1 cellular context compared by ENCODE assay signal in the genomic region with DNA sequence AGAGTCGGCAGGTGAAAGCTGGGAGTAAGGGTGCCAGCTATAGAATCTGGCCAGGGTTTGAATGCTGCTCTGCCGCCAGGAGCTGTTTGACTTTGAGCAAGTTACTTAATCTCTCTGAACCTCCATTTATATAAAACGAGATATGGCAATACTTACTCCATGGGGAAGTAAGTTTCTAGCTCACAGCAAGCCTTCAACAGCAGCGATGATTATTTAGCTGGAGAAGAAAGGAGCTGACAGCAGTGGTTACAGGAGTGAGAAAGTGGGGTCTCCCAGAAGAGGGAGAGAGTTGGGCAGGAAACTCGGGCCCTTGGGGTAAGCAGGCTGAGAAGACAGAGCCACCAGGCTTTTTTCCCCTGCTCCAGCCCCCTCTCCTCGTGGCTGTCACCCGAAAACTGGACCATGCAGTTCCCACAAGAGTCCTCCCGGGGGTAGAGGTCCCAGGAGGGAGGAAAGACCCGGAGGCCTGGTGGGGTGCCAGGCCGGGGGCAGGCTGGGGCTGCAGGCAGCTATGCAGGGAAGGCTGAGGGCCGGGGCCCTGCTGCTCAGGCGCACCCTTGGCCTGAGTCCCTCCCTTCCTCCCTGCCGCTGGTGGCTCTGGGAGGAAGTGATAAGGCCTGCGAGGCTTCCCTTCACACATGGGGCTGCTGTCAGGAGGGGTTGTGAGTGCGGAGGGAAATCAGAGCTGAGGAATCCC.
TF ChIP-seq lines count a peak whose summit lies in the region.

No MANE protein-coding gene starts in this region.

TF ChIP-seq in K562, 482 proteins besides CTCF, POLR2A, EP300 and RAD21 (continued from another document and continues in another):
- TF ChIP-seq, protein P1, sequence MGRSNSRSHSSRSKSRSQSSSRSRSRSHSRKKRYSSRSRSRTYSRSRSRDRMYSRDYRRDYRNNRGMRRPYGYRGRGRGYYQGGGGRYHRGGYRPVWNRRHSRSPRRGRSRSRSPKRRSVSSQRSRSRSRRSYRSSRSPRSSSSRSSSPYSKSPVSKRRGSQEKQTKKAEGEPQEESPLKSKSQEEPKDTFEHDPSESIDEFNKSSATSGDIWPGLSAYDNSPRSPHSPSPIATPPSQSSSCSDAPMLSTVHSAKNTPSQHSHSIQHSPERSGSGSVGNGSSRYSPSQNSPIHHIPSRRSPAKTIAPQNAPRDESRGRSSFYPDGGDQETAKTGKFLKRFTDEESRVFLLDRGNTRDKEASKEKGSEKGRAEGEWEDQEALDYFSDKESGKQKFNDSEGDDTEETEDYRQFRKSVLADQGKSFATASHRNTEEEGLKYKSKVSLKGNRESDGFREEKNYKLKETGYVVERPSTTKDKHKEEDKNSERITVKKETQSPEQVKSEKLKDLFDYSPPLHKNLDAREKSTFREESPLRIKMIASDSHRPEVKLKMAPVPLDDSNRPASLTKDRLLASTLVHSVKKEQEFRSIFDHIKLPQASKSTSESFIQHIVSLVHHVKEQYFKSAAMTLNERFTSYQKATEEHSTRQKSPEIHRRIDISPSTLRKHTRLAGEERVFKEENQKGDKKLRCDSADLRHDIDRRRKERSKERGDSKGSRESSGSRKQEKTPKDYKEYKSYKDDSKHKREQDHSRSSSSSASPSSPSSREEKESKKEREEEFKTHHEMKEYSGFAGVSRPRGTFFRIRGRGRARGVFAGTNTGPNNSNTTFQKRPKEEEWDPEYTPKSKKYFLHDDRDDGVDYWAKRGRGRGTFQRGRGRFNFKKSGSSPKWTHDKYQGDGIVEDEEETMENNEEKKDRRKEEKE (IDR thresholded peaks at IDR 0.05; ENCODE audit: borderline replicate concordance in 1 of 2, control insufficient read depth in 1 of 2, low read depth in 2 of 2, low read length in 1 of 2) = no peak
- TF ChIP-seq SAFB2 (IDR thresholded peaks at IDR 0.05; ENCODE audit: borderline replicate concordance, low read depth, low read length, severe bottlenecking) (no peak), NFXL1 (CRISPR knock-in tag; IDR thresholded peaks at IDR 0.05) (no peak), POLR2H (tag; IDR thresholded peaks at IDR 0.05; ENCODE audit: low read depth) (no peak), ETV6 (IDR thresholded peaks at IDR 0.05; ENCODE audit: borderline replicate concordance in 1 of 2, low read depth in 2 of 2, low read length in 1 of 2) (peak in 1 of 2 experiments; percentile 67; a peak in 2 of 4 replicates), ETV6 (CRISPR knock-in tag; IDR thresholded peaks at IDR 0.05; ENCODE audit: borderline replicate concordance) (no peak), XRCC4 (IDR thresholded peaks at IDR 0.05; ENCODE audit: extremely low read depth, insufficient read depth, insufficient read length) (no peak), ARID2 (IDR thresholded peaks at IDR 0.05) (no peak), TEAD4 (IDR thresholded peaks at IDR 0.05; ENCODE audit: low read length) (peak; percentile 90), TEAD4 (CRISPR knock-in tag; IDR thresholded peaks at IDR 0.05; ENCODE audit: borderline replicate concordance) (no peak), ZNF780A (CRISPR knock-in tag; IDR thresholded peaks at IDR 0.05) (no peak), HDAC8 (tag; IDR thresholded peaks at IDR 0.05) (no peak), CHD4 (IDR thresholded peaks at IDR 0.05; ENCODE audit: insufficient read depth, insufficient replicate concordance, low read depth, low read length, poor library complexity, severe bottlenecking) (peak; percentile 52), JUNB (CRISPR knock-in tag; conservative IDR thresholded peaks at IDR 0.05) (no peak), KAT7 (CRISPR knock-in tag; IDR thresholded peaks at IDR 0.05; ENCODE audit: borderline replicate concordance) (no peak; the same call in 1 of the 2 replicates), PHB2 (IDR thresholded peaks at IDR 0.05; ENCODE audit: low read depth) (no peak; the same call in 1 of the 2 replicates), WHSC1 (IDR thresholded peaks at IDR 0.05; ENCODE audit: low read length) (no peak), ZNF561 (CRISPR knock-in tag; conservative IDR thresholded peaks at IDR 0.05) (no peak), CHD2 (IDR thresholded peaks at IDR 0.05; ENCODE audit: low read depth, low read length) (peak; percentile 44), CBFB (CRISPR knock-in tag; IDR thresholded peaks at IDR 0.05) (no peak), PTTG1 (tag; IDR thresholded peaks at IDR 0.05; ENCODE audit: low read depth) (peak; percentile 83), ZNF778 (CRISPR knock-in tag; IDR thresholded peaks at IDR 0.05) (no peak), CBX3 (IDR thresholded peaks at IDR 0.05; ENCODE audit: borderline replicate concordance in 1 of 2, low read length in 2 of 2) (peak in 1 of 2 experiments; percentile 97; a peak in 2 of 3 replicates)
- TF ChIP-seq, protein P2, sequence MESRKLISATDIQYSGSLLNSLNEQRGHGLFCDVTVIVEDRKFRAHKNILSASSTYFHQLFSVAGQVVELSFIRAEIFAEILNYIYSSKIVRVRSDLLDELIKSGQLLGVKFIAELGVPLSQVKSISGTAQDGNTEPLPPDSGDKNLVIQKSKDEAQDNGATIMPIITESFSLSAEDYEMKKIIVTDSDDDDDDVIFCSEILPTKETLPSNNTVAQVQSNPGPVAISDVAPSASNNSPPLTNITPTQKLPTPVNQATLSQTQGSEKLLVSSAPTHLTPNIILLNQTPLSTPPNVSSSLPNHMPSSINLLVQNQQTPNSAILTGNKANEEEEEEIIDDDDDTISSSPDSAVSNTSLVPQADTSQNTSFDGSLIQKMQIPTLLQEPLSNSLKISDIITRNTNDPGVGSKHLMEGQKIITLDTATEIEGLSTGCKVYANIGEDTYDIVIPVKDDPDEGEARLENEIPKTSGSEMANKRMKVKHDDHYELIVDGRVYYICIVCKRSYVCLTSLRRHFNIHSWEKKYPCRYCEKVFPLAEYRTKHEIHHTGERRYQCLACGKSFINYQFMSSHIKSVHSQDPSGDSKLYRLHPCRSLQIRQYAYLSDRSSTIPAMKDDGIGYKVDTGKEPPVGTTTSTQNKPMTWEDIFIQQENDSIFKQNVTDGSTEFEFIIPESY (CRISPR knock-in tag; IDR thresholded peaks at IDR 0.05) = peak; percentile 17; the same call in 1 of the 2 replicates
- TF ChIP-seq, protein P3, sequence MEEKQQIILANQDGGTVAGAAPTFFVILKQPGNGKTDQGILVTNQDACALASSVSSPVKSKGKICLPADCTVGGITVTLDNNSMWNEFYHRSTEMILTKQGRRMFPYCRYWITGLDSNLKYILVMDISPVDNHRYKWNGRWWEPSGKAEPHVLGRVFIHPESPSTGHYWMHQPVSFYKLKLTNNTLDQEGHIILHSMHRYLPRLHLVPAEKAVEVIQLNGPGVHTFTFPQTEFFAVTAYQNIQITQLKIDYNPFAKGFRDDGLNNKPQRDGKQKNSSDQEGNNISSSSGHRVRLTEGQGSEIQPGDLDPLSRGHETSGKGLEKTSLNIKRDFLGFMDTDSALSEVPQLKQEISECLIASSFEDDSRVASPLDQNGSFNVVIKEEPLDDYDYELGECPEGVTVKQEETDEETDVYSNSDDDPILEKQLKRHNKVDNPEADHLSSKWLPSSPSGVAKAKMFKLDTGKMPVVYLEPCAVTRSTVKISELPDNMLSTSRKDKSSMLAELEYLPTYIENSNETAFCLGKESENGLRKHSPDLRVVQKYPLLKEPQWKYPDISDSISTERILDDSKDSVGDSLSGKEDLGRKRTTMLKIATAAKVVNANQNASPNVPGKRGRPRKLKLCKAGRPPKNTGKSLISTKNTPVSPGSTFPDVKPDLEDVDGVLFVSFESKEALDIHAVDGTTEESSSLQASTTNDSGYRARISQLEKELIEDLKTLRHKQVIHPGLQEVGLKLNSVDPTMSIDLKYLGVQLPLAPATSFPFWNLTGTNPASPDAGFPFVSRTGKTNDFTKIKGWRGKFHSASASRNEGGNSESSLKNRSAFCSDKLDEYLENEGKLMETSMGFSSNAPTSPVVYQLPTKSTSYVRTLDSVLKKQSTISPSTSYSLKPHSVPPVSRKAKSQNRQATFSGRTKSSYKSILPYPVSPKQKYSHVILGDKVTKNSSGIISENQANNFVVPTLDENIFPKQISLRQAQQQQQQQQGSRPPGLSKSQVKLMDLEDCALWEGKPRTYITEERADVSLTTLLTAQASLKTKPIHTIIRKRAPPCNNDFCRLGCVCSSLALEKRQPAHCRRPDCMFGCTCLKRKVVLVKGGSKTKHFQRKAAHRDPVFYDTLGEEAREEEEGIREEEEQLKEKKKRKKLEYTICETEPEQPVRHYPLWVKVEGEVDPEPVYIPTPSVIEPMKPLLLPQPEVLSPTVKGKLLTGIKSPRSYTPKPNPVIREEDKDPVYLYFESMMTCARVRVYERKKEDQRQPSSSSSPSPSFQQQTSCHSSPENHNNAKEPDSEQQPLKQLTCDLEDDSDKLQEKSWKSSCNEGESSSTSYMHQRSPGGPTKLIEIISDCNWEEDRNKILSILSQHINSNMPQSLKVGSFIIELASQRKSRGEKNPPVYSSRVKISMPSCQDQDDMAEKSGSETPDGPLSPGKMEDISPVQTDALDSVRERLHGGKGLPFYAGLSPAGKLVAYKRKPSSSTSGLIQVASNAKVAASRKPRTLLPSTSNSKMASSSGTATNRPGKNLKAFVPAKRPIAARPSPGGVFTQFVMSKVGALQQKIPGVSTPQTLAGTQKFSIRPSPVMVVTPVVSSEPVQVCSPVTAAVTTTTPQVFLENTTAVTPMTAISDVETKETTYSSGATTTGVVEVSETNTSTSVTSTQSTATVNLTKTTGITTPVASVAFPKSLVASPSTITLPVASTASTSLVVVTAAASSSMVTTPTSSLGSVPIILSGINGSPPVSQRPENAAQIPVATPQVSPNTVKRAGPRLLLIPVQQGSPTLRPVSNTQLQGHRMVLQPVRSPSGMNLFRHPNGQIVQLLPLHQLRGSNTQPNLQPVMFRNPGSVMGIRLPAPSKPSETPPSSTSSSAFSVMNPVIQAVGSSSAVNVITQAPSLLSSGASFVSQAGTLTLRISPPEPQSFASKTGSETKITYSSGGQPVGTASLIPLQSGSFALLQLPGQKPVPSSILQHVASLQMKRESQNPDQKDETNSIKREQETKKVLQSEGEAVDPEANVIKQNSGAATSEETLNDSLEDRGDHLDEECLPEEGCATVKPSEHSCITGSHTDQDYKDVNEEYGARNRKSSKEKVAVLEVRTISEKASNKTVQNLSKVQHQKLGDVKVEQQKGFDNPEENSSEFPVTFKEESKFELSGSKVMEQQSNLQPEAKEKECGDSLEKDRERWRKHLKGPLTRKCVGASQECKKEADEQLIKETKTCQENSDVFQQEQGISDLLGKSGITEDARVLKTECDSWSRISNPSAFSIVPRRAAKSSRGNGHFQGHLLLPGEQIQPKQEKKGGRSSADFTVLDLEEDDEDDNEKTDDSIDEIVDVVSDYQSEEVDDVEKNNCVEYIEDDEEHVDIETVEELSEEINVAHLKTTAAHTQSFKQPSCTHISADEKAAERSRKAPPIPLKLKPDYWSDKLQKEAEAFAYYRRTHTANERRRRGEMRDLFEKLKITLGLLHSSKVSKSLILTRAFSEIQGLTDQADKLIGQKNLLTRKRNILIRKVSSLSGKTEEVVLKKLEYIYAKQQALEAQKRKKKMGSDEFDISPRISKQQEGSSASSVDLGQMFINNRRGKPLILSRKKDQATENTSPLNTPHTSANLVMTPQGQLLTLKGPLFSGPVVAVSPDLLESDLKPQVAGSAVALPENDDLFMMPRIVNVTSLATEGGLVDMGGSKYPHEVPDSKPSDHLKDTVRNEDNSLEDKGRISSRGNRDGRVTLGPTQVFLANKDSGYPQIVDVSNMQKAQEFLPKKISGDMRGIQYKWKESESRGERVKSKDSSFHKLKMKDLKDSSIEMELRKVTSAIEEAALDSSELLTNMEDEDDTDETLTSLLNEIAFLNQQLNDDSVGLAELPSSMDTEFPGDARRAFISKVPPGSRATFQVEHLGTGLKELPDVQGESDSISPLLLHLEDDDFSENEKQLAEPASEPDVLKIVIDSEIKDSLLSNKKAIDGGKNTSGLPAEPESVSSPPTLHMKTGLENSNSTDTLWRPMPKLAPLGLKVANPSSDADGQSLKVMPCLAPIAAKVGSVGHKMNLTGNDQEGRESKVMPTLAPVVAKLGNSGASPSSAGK (IDR thresholded peaks at IDR 0.05) = peak; percentile 94
- TF ChIP-seq, protein P4, sequence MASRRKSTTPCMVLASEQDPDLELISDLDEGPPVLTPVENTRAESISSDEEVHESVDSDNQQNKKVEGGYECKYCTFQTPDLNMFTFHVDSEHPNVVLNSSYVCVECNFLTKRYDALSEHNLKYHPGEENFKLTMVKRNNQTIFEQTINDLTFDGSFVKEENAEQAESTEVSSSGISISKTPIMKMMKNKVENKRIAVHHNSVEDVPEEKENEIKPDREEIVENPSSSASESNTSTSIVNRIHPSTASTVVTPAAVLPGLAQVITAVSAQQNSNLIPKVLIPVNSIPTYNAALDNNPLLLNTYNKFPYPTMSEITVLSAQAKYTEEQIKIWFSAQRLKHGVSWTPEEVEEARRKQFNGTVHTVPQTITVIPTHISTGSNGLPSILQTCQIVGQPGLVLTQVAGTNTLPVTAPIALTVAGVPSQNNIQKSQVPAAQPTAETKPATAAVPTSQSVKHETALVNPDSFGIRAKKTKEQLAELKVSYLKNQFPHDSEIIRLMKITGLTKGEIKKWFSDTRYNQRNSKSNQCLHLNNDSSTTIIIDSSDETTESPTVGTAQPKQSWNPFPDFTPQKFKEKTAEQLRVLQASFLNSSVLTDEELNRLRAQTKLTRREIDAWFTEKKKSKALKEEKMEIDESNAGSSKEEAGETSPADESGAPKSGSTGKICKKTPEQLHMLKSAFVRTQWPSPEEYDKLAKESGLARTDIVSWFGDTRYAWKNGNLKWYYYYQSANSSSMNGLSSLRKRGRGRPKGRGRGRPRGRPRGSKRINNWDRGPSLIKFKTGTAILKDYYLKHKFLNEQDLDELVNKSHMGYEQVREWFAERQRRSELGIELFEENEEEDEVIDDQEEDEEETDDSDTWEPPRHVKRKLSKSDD (conservative IDR thresholded peaks at IDR 0.05; ENCODE audit: low read length) = no peak
- TF ChIP-seq, protein P5, sequence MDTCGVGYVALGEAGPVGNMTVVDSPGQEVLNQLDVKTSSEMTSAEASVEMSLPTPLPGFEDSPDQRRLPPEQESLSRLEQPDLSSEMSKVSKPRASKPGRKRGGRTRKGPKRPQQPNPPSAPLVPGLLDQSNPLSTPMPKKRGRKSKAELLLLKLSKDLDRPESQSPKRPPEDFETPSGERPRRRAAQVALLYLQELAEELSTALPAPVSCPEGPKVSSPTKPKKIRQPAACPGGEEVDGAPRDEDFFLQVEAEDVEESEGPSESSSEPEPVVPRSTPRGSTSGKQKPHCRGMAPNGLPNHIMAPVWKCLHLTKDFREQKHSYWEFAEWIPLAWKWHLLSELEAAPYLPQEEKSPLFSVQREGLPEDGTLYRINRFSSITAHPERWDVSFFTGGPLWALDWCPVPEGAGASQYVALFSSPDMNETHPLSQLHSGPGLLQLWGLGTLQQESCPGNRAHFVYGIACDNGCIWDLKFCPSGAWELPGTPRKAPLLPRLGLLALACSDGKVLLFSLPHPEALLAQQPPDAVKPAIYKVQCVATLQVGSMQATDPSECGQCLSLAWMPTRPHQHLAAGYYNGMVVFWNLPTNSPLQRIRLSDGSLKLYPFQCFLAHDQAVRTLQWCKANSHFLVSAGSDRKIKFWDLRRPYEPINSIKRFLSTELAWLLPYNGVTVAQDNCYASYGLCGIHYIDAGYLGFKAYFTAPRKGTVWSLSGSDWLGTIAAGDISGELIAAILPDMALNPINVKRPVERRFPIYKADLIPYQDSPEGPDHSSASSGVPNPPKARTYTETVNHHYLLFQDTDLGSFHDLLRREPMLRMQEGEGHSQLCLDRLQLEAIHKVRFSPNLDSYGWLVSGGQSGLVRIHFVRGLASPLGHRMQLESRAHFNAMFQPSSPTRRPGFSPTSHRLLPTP (IDR thresholded peaks at IDR 0.05; ENCODE audit: borderline replicate concordance, extremely low read depth, insufficient read length) = no peak
